Comparison of ENCODE assay signal across 8 cellular contexts in the genomic region with DNA sequence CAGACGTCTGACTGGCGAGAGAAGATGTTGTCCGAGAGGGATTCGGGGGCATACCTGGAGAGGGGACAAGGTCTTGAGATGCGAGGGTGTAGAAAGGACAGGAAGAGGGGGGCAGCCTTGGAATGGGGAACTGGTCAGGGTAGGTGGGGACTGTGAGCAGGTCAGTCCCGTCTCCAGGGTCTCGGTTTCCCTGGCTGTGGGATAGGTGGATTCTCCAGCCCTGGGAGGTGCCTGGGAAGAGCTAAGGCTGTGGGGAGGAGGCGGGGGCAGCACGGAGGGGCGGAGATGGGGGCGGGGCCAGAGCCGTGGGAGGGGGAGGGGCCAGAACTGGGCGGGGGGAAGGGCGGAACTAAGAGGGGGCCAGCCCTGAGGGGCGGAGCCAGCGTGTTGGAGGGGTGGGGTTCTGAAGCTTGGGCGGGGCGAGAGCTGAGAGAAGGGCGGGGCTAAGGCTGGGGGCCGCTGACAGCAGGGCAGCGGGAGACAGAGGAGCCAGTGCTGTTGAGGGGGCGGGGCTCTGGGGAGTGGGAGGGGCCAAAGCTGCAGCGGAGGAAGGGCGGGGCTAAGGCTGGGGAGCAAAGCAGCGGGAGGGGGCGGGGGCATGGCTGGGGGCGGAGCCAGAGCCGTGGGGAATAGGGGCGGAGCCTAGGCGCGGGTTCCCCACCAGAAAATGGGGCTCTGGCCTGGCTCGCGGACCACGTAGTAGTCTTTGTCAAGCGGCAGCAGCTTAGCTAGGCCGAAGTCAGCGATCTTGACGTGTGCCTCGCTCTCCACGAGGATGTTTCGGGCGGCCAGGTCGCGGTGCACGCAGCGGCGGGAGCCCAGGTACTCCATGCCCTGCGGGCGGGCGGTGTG. TPM values are rescaled to one million over a fixed set of nuclear protein-coding genes. Genes with fewer than 3 reads are reported as not detected.
A peak's percentile ranks its signal among the peaks of the same experiment; 100 is the strongest.
DNase-seq lines count a peak whose midpoint lies in the region; ATAC-seq and TF ChIP-seq lines count a peak whose summit lies in the region.

No MANE protein-coding gene starts in this region.

- H3K4ac ChIP-seq in IMR-90 (ENCODE audit: low read depth, low read length), result no peak overlapping the region

- H2BK20ac ChIP-seq in IMR-90 (ENCODE audit: low read depth, low read length), result no peak overlapping the region

- H2AK5ac ChIP-seq in IMR-90 (ENCODE audit: low read depth, low read length), result no peak overlapping the region

- H3K27ac ChIP-seq in CD8-positive, alpha-beta T cell (ENCODE audit: low read depth, low read length), result no peak overlapping the region
- H3K27ac ChIP-seq in IMR-90 (ENCODE audit: insufficient read depth, low read length), result no peak overlapping the region

- peaks cover 6% of the 10 kb centered on the region for H3K4me1 Mint-ChIP-seq in CD8-positive, alpha-beta T cell (ENCODE audit: low read depth)
- H3K4me1 Mint-ChIP-seq in T-cell, result peaks cover 8 to 16% (median 9%) of the 10 kb centered on the region in 3 donors

- no peak overlapping the region for H3K56ac ChIP-seq in IMR-90 (ENCODE audit: extremely low read depth, insufficient read depth, low read length)

- no peak overlapping the region for H4K91ac ChIP-seq in IMR-90 (ENCODE audit: insufficient read depth, low read depth, low read length)

- 22% methylated on average over 32 of the region's 50 CpGs; no CpG with 5 or more reads in 1 of the 2 experiments for WGBS in IMR-90 (ENCODE audit: extremely low coverage in 2 of 2, insufficient read length in 1 of 2), 2 experiments

- no peaks in the 10 kb centered on the region for H3K79me1 ChIP-seq in IMR-90 (ENCODE audit: low read depth in 1 of 2, low read length in 2 of 2)

- no peaks in the 10 kb centered on the region for H3K9me3 ChIP-seq in CD8-positive, alpha-beta T cell (ENCODE audit: low read length)
- no peaks in the 10 kb centered on the region for H3K9me3 ChIP-seq in IMR-90 (ENCODE audit: control insufficient read depth, insufficient read depth, low read length)

- no peaks in the 10 kb centered on the region for H3K9me3 Mint-ChIP-seq in CD8-positive, alpha-beta T cell
- H3K9me3 Mint-ChIP-seq in T-cell, result no peaks in the 10 kb centered on the region

- CTCF ChIA-PET in CD8-positive, alpha-beta T cell (lab: Charles Lee), result interaction anchor here (1.1 kb wide), 1 partner anchor 21 kb away, joined by 3 read pairs; no protein-coding TSS in a partner anchor
- CTCF ChIA-PET in IMR-90 (lab: Yijun Ruan, JAX) (interaction anchor here (0.9 kb wide), 1 partner anchor 29 kb away, joined by 3 read pairs; a partner anchor contains a TSS), T-cell (lab: Charles Lee) (interaction anchor here in 1 of 2 donors (0.9 kb wide), 1 partner anchor 29 kb away, joined by 3 read pairs; a partner anchor contains a TSS)

- H3K27ac Mint-ChIP-seq in CD8-positive, alpha-beta T cell, result peak overlapping the region; percentile 70
- H3K27ac Mint-ChIP-seq in T-cell, result no peak overlapping the region

- H2AFZ ChIP-seq in IMR-90 (replicated peaks; ENCODE audit: low read length, poor library complexity), result peak overlapping the region; percentile 82

- TF ChIP-seq POLR2A in IMR-90 (IDR thresholded peaks at IDR 0.05; ENCODE audit: low read depth, low read length), result no peak

- H4K8ac ChIP-seq in IMR-90 (ENCODE audit: low read depth in 2 of 2, low read length in 2 of 2), result no peak overlapping the region

- TF ChIP-seq CTCF in CD8-positive, alpha-beta T cell (IDR thresholded peaks at IDR 0.05), result no peak
- TF ChIP-seq CTCF in IMR-90 (conservative IDR thresholded peaks at IDR 0.05; ENCODE audit: low read depth, low read length) (no peak), choroid plexus epithelial cell (conservative IDR thresholded peaks at IDR 0.05; ENCODE audit: low read depth, low read length) (no peak)

- no peaks in the 10 kb centered on the region for H3K27me3 ChIP-seq in CD8-positive, alpha-beta T cell (ENCODE audit: insufficient read depth, low read length)
- peaks cover 38% of the 10 kb centered on the region for H3K27me3 ChIP-seq in IMR-90 (ENCODE audit: control insufficient read depth, insufficient read depth, low read length)

- no peak overlapping the region for H2BK5ac ChIP-seq in IMR-90 (ENCODE audit: low read depth, low read length, poor library complexity, severe bottlenecking)

- BruUV-seq in IMR-90 (replicated peaks; lab: Mats Ljungman, UMichigan), result no TSS peak

- no peak overlapping the region for H2AK9ac ChIP-seq in IMR-90 (replicated peaks; ENCODE audit: low read depth, low read length, poor library complexity)

- H4K5ac ChIP-seq in IMR-90 (ENCODE audit: low read depth, low read length), result no peak overlapping the region

- intact Hi-C loops in CD8-positive, alpha-beta T cell (cut with DNase I, micrococcal nuclease), result no loop called here
- intact Hi-C loops in IMR-90 (cut with micrococcal nuclease), result no loop called here

- no peak overlapping the region for H3K18ac ChIP-seq in IMR-90 (ENCODE audit: low read depth, low read length)

- H3K36me3 Mint-ChIP-seq in CD8-positive, alpha-beta T cell, result peaks cover 79% of the 10 kb centered on the region
- H3K36me3 Mint-ChIP-seq in T-cell, result peaks cover 54% of the 10 kb centered on the region

- H3K9ac ChIP-seq in IMR-90 (ENCODE audit: low read depth, low read length), result no peak overlapping the region

- dilution Hi-C loops in IMR-90 (cut with HindIII; ENCODE audit: low sequenced_read_pairs, unreplicated experiment), result no loop called here

- peaks cover 51% of the 10 kb centered on the region for H3K36me3 ChIP-seq in CD8-positive, alpha-beta T cell (ENCODE audit: insufficient read depth, low read length)
- H3K36me3 ChIP-seq in IMR-90 (ENCODE audit: control insufficient read depth, insufficient read depth, low read length), result no peaks in the 10 kb centered on the region

- peak overlapping the region; percentile 84 for H3K4me2 ChIP-seq in IMR-90 (ENCODE audit: low read depth, low read length)

- no peak for TF ChIP-seq RAD21 in IMR-90 (IDR thresholded peaks at IDR 0.05; ENCODE audit: low read length)

- H3K9me1 ChIP-seq in IMR-90 (ENCODE audit: insufficient read depth, low read length), result no peaks in the 10 kb centered on the region

- ATAC-seq in CD8-positive, alpha-beta T cell, result peak; percentile 89
- ATAC-seq in IMR-90 (ENCODE audit: low read depth) (peak; percentile 90), T-cell (replicated peaks in 1 of 4) (peak; percentile 30 to 75 (median 35)), GM18870 (IDR thresholded peaks at IDR 0.05; ENCODE audit: unreplicated experiment) (no peak), HG03196 (IDR thresholded peaks at IDR 0.05; ENCODE audit: unreplicated experiment) (no peak)

- H3K4me3 ChIP-seq in CD8-positive, alpha-beta T cell (ENCODE audit: low read depth, low read length), result no peak overlapping the region
- no peak overlapping the region; the same call in 1 of the 2 replicates for H3K4me3 ChIP-seq in IMR-90 (ENCODE audit: insufficient read depth, low read depth, low read length)
- peak overlapping the region; percentile 31 for H3K4me3 ChIP-seq in choroid plexus epithelial cell (ENCODE audit: low read depth, low read length)

- POLR2A ChIA-PET in CD8-positive, alpha-beta T cell (lab: Charles Lee), result interaction anchor here (1.0 kb wide), 1 partner anchor 17 kb away, joined by 3 read pairs; a partner anchor contains a TSS
- POLR2A ChIA-PET in IMR-90 (lab: Charles Lee; ENCODE audit: unreplicated experiment), result no interaction called here
- POLR2A ChIA-PET in T-cell (lab: Charles Lee), result no interaction called here

- H3K23ac ChIP-seq in IMR-90 (ENCODE audit: low read depth, low read length), result no peak overlapping the region

- no peak overlapping the region for H3K4me3 Mint-ChIP-seq in CD8-positive, alpha-beta T cell
- no peak overlapping the region for H3K4me3 Mint-ChIP-seq in T-cell

- no peak overlapping the region for H2BK120ac ChIP-seq in IMR-90 (ENCODE audit: low read depth, low read length)

- no peaks in the 10 kb centered on the region for H3K27me3 Mint-ChIP-seq in CD8-positive, alpha-beta T cell (ENCODE audit: low read depth)
- H3K27me3 Mint-ChIP-seq in T-cell, result no peaks in the 10 kb centered on the region

- no peaks in the 10 kb centered on the region for H3K4me1 ChIP-seq in CD8-positive, alpha-beta T cell (ENCODE audit: insufficient read depth, low read length)
- H3K4me1 ChIP-seq in IMR-90 (ENCODE audit: control insufficient read depth, insufficient read depth, low read length), result peaks cover 2% of the 10 kb centered on the region; the same call in 1 of the 2 replicates

- H4K20me1 ChIP-seq in IMR-90 (ENCODE audit: insufficient read depth, low read length), result no peaks in the 10 kb centered on the region

- in situ Hi-C loops in IMR-90 (cut with MboI; ENCODE audit: low sequenced_read_pairs), result no loop called here

- H3K14ac ChIP-seq in IMR-90 (replicated peaks; ENCODE audit: low read depth, low read length), result no peak overlapping the region

- no peak overlapping the region for H2BK15ac ChIP-seq in IMR-90 (ENCODE audit: low read depth, low read length)

- peak in 4 of 7 experiments; percentile 28 to 65 (median 34) for DNase-seq in CD8-positive, alpha-beta T cell
- DNase-seq in IMR-90, result peak; percentile 67
- peak in 30 of 34 experiments; percentile 24 to 64 (median 47) for DNase-seq in T-cell
- peak; percentile 84 for DNase-seq in choroid plexus epithelial cell (ENCODE audit: low read depth)
- DNase-seq in kidney tubule cell (ENCODE audit: low spot score), result peak; percentile 83
- peak; percentile 50 for DNase-seq in stimulated activated CD4-positive, alpha-beta T cell treated with anti-CD3 and anti-CD28 coated beads, Interleukin-4, amount 100 ng/mL, for 1 hour

RNA-seq across cellular contexts. Expression of a gene that starts 9.5 kb away (rescaled TPM):
- total RNA-seq in CD8-positive, alpha-beta T cell, result 1 to 10 TPM; 6.1 to 7.6 TPM
- total RNA-seq in IMR-90 (2012; rRNA removed), result not detected in 2 replicates
- polyA plus RNA-seq in IMR-90 (2012; rRNA removed), result not detected in 2 replicates
- polyA plus RNA-seq in IMR-90 (2012; cell fraction: cytosol; rRNA removed), result 0.09 TPM in 1 of 2 replicates, not detected in the other
- 0.21 and 0.27 TPM in 2 replicates for polyA plus RNA-seq in IMR-90 (2012; cell fraction: nucleus; rRNA removed; ENCODE audit: low replicate concordance)
- total RNA-seq in T-cell, result 1 to 10 TPM; 4.3 to 8.9 (median 5.4) TPM

RNA-seq across cellular contexts. Expression of a gene that starts 17.0 kb away (rescaled TPM):
- total RNA-seq in CD8-positive, alpha-beta T cell, result 100 to 1,000 TPM; 113 to 119 TPM
- total RNA-seq in IMR-90 (2012; rRNA removed) (0.28 and 0.36 TPM in 2 replicates), T-cell (100 to 1,000 TPM; 120 to 224 (median 127) TPM)
- polyA plus RNA-seq in IMR-90 (2012; rRNA removed), result 1.2 and 1.5 TPM in 2 replicates
- polyA plus RNA-seq in IMR-90 (2012; cell fraction: cytosol; rRNA removed), result 0.39 and 1.0 TPM in 2 replicates
- polyA plus RNA-seq in IMR-90 (2012; cell fraction: nucleus; rRNA removed; ENCODE audit: low replicate concordance), result 6.6 and 10.8 TPM in 2 replicates

RNA-seq across cellular contexts. Expression of a gene that starts 28.9 kb away (rescaled TPM):
- 1,000 to 10,000 TPM; 3,915 to 3,952 TPM for total RNA-seq in CD8-positive, alpha-beta T cell
- total RNA-seq in IMR-90 (2012; rRNA removed) (1,241 and 1,351 TPM in 2 replicates), T-cell (1,000 to 10,000 TPM; 3,000 to 4,207 (median 4,048) TPM)
- polyA plus RNA-seq in IMR-90 (2012; rRNA removed), result 1,735 and 2,064 TPM in 2 replicates
- 2,837 and 3,553 TPM in 2 replicates for polyA plus RNA-seq in IMR-90 (2012; cell fraction: cytosol; rRNA removed)
- 759 and 888 TPM in 2 replicates for polyA plus RNA-seq in IMR-90 (2012; cell fraction: nucleus; rRNA removed; ENCODE audit: low replicate concordance)

RNA-seq across cellular contexts. Expression of a gene that starts 35.9 kb away (rescaled TPM):
- total RNA-seq in CD8-positive, alpha-beta T cell, result not detected
- not detected in 2 replicates for total RNA-seq in IMR-90 (2012; rRNA removed)
- not detected in 2 replicates for polyA plus RNA-seq in IMR-90 (2012; rRNA removed)
- polyA plus RNA-seq in IMR-90 (2012; cell fraction: cytosol; rRNA removed), result not detected in 2 replicates
- polyA plus RNA-seq in IMR-90 (2012; cell fraction: nucleus; rRNA removed; ENCODE audit: low replicate concordance), result not detected in 2 replicates
- 1 to 10 TPM in 1 of 5 donors, under 1 TPM in 4; 0.12 to 1.2 (median 0.79) TPM for total RNA-seq in T-cell

RNA-seq across cellular contexts. Expression of a gene that starts 41.0 kb away (rescaled TPM):
- 1 to 10 TPM; 1.2 to 1.3 TPM for total RNA-seq in CD8-positive, alpha-beta T cell
- total RNA-seq in IMR-90 (2012; rRNA removed) (not detected in 2 replicates), T-cell (1 to 10 TPM; 2.1 to 5.7 (median 3.5) TPM)
- polyA plus RNA-seq in IMR-90 (2012; rRNA removed), result not detected in 2 replicates
- not detected in 2 replicates for polyA plus RNA-seq in IMR-90 (2012; cell fraction: cytosol; rRNA removed)
- polyA plus RNA-seq in IMR-90 (2012; cell fraction: nucleus; rRNA removed; ENCODE audit: low replicate concordance), result not detected in 2 replicates

Comparison
In these comparisons a context has a peak if more than half of its experiments do, and no peak if none do; other contexts are left out.
1. ATAC-seq: peak in CD8-positive, alpha-beta T cell (single experiment), IMR-90 (single experiment) and T-cell (4 of 4); none in GM18870 (single experiment) and HG03196 (single experiment).
2. DNase-seq: peak in every context shown above with its lines; median percentile 84 in choroid plexus epithelial cell; 83 in kidney tubule cell; 67 in IMR-90; 50 in stimulated activated CD4-positive, alpha-beta T cell treated with anti-CD3 and anti-CD28 coated beads, Interleukin-4, amount 100 ng/mL, for 1 hour; 47 in T-cell; 34 in CD8-positive, alpha-beta T cell.
3. RNA of a gene that starts 17.0 kb away (total RNA-seq): 120 to 224 TPM in T-cell and 113 to 119 TPM in CD8-positive, alpha-beta T cell; 0.28 to 0.36 TPM in IMR-90; every median in the first group is over 10 times any median in the second.